In genomic region chrX:9537781-9538180, GRCh38 we compare ENCODE assay signal across 29 cellular contexts.
"Had no signal": no experiment of that assay in that cellular context is flagged by ENCODE, and none has a peak within 500 bp of the region (broad histone marks: within the 10 kb centered on the region; RNA-seq: fewer than 3 reads in every experiment).

No MANE protein-coding gene starts in this region.

- H3K4me1 Mint-ChIP-seq: activated T-helper 17 cell treated with anti-CD3 and anti-CD28 coated beads, Interleukin-2, amount 50 U/mL, for 72 hours; endodermal cell had no signal

- H3K27ac Mint-ChIP-seq: activated CD8-positive, alpha-beta T cell treated with anti-CD3 and anti-CD28 coated beads, Interleukin-2, amount 10 ng/mL, durations not matched to agents 7 days and 5 days; activated naive CD4-positive, alpha-beta T cell treated with anti-CD3 and anti-CD28 coated beads for 36 hours; activated naive CD4-positive, alpha-beta T cell treated with anti-CD3 and anti-CD28 coated beads, Interleukin-2, amount 50 U/mL, for 24 hours; activated naive CD8-positive, alpha-beta T cell treated with anti-CD3 and anti-CD28 coated beads for 36 hours; activated naive CD8-positive, alpha-beta T cell treated with anti-CD3 and anti-CD28 coated beads, Interleukin-2, amount 50 U/mL, for 24 hours; activated T-helper 17 cell treated with anti-CD3 and anti-CD28 coated beads, Interleukin-2, amount 50 U/mL, for 72 hours; dendritic cell treated with granulocyte-macrophage colony-stimulating factor and Interleukin-4, amounts not matched to agents 40 ng/mL and 50 ng/mL, for 4 days; endodermal cell; WTC11 had no signal

- H3K36me3 ChIP-seq: adrenal gland, colonic mucosa had no signal

- H3K4me1 ChIP-seq: colonic mucosa had no signal

- H3K4me3 Mint-ChIP-seq: activated CD8-positive, alpha-beta T cell treated with anti-CD3 and anti-CD28 coated beads, Interleukin-2, amount 10 ng/mL, durations not matched to agents 7 days and 5 days; activated naive CD4-positive, alpha-beta T cell treated with anti-CD3 and anti-CD28 coated beads for 36 hours; activated naive CD4-positive, alpha-beta T cell treated with anti-CD3 and anti-CD28 coated beads, Interleukin-2, amount 50 U/mL, for 24 hours; activated naive CD8-positive, alpha-beta T cell treated with anti-CD3 and anti-CD28 coated beads for 36 hours; activated naive CD8-positive, alpha-beta T cell treated with anti-CD3 and anti-CD28 coated beads, Interleukin-2, amount 50 U/mL, for 24 hours; activated T-cell treated with anti-CD3 and anti-CD28 coated beads, Interleukin-2, amount 50 U/mL, for 4 hours; activated T-helper 17 cell treated with anti-CD3 and anti-CD28 coated beads, Interleukin-2, amount 50 U/mL, for 72 hours; dendritic cell treated with granulocyte-macrophage colony-stimulating factor and Interleukin-4, amounts not matched to agents 40 ng/mL and 50 ng/mL, for 4 days; endodermal cell; WTC11 had no signal

- H3K4me3 ChIP-seq: adrenal gland, body of pancreas, colonic mucosa, dorsolateral prefrontal cortex had no signal

- FAIRE-seq: frontal cortex, TTC549 had no signal

- H3K9me3 Mint-ChIP-seq: activated naive CD4-positive, alpha-beta T cell treated with anti-CD3 and anti-CD28 coated beads for 36 hours; activated naive CD4-positive, alpha-beta T cell treated with anti-CD3 and anti-CD28 coated beads, Interleukin-2, amount 50 U/mL, for 24 hours; activated naive CD8-positive, alpha-beta T cell treated with anti-CD3 and anti-CD28 coated beads for 36 hours; activated naive CD8-positive, alpha-beta T cell treated with anti-CD3 and anti-CD28 coated beads, Interleukin-2, amount 50 U/mL, for 24 hours; activated T-cell treated with anti-CD3 and anti-CD28 coated beads, Interleukin-2, amount 50 U/mL, for 4 hours; activated T-helper 17 cell treated with anti-CD3 and anti-CD28 coated beads, Interleukin-2, amount 50 U/mL, for 72 hours; dendritic cell treated with granulocyte-macrophage colony-stimulating factor and Interleukin-4, amounts not matched to agents 40 ng/mL and 50 ng/mL, for 4 days; WTC11 had no signal

- H3K9me3 ChIP-seq: adrenal gland, body of pancreas, colonic mucosa had no signal

- ATAC-seq: activated CD8-positive, alpha-beta T cell treated with anti-CD3 and anti-CD28 coated beads, Interleukin-2, amount 10 ng/mL, durations not matched to agents 7 days and 5 days; activated T-cell treated with anti-CD3 and anti-CD28 coated beads, Interleukin-2, amount 50 U/mL, for 4 hours; activated T-helper 17 cell treated with anti-CD3 and anti-CD28 coated beads, Interleukin-2, amount 50 U/mL, for 72 hours; body of pancreas; esophagus mucosa; WTC11 had no signal

- H3K27ac ChIP-seq: adrenal gland, body of pancreas, colonic mucosa, VCaP had no signal

- DNase-seq: activated CD4-positive, alpha-beta T cell treated with anti-CD3 and anti-CD28 coated beads for 48 hours; activated CD4-positive, alpha-beta T cell treated with anti-CD3 and anti-CD28 coated beads, Interleukin-2, amount 50 U/mL, for 1 hour; activated CD4-positive, alpha-beta T cell treated with anti-CD3 and anti-CD28 coated beads, Interleukin-2, amount 50 U/mL, for 48 hours; activated CD8-positive, alpha-beta T cell treated with anti-CD3 and anti-CD28 coated beads, Interleukin-2, amount 10 ng/mL, durations not matched to agents 7 days and 5 days; activated effector memory CD4-positive, alpha-beta T cell treated with Interleukin-2 at 50 U/mL for 16 hours; activated naive CD4-positive, alpha-beta T cell treated with anti-CD3 and anti-CD28 coated beads for 36 hours; activated naive CD8-positive, alpha-beta T cell treated with anti-CD3 and anti-CD28 coated beads for 36 hours; activated naive CD8-positive, alpha-beta T cell treated with anti-CD3 and anti-CD28 coated beads, Interleukin-2, amount 50 U/mL, for 24 hours; activated T-cell treated with anti-CD3 and anti-CD28 coated beads, Interleukin-2, amount 50 U/mL, for 4 hours; adrenal gland; amygdala; aorta; body of pancreas; central memory CD4-positive, alpha-beta T cell; cerebellar nuclear complex; colonic mucosa; dorsolateral prefrontal cortex; effector memory CD4-positive, alpha-beta T cell; endodermal cell; head of caudate nucleus; T-helper 2 cell had no signal

- H3K27me3 ChIP-seq: adrenal gland, body of pancreas, colonic mucosa had no signal
